14 cellular contexts compared by ENCODE assay signal in genomic region chr2:102667072-102667471, GRCh38. TPM values are rescaled to one million over a fixed set of nuclear protein-coding genes. Genes with fewer than 3 reads are reported as not detected.
"Had no signal": no experiment of that assay in that cellular context is flagged by ENCODE, and none has a peak within 500 bp of the region (broad histone marks: within the 10 kb centered on the region; RNA-seq: fewer than 3 reads in every experiment).

No MANE protein-coding gene starts in this region.

- ATAC-seq: left cardiac atrium; mucosa of descending colon; naive thymus-derived CD8-positive, alpha-beta T cell; right lobe of liver; stimulated activated memory B cell treated with anti-CD40 and anti-IgM and Interleukin-4, amounts not matched to agents 10 μg/mL and 1 μg/mL and 100 μg/mL, for 72 hours had no signal

- H3K4me1 Mint-ChIP-seq: immature natural killer cell had no signal

- H3K27ac Mint-ChIP-seq: activated naive CD4-positive, alpha-beta T cell treated with anti-CD3 and anti-CD28 coated beads for 36 hours; dendritic cell treated with granulocyte-macrophage colony-stimulating factor and Interleukin-4, amounts not matched to agents 40 ng/mL and 50 ng/mL, for 4 days; immature natural killer cell; naive thymus-derived CD8-positive, alpha-beta T cell; stimulated activated memory B cell treated with anti-CD40 and anti-IgM and Interleukin-4, amounts not matched to agents 10 μg/mL and 1 μg/mL and 100 μg/mL, for 72 hours had no signal

- H3K27ac ChIP-seq: right lobe of liver, spleen, tibial nerve had no signal

- DNase-seq: activated CD4-positive, alpha-beta T cell treated with anti-CD3 and anti-CD28 coated beads for 48 hours; activated naive CD4-positive, alpha-beta T cell treated with anti-CD3 and anti-CD28 coated beads for 36 hours; erythroblast; immature natural killer cell; left cardiac atrium; mucosa of descending colon; naive thymus-derived CD8-positive, alpha-beta T cell; posterior cingulate gyrus; right lobe of liver; spleen; stimulated activated CD4-positive, alpha-beta T cell treated with anti-CD3 and anti-CD28 coated beads, Interleukin-1b, Interleukin-23, amount 100 ng/mL, for 48 hours had no signal

- H3K36me3 Mint-ChIP-seq: immature natural killer cell; stimulated activated memory B cell treated with anti-CD40 and anti-IgM and Interleukin-4, amounts not matched to agents 10 μg/mL and 1 μg/mL and 100 μg/mL, for 72 hours had no signal

- H3K4me1 ChIP-seq: right lobe of liver, tibial nerve had no signal

- H3K36me3 ChIP-seq: right lobe of liver, spleen, tibial nerve had no signal

- H3K4me3 ChIP-seq: mucosa of descending colon, right lobe of liver, spleen, tibial nerve had no signal

- H3K4me3 Mint-ChIP-seq: activated naive CD4-positive, alpha-beta T cell treated with anti-CD3 and anti-CD28 coated beads for 36 hours; dendritic cell treated with granulocyte-macrophage colony-stimulating factor and Interleukin-4, amounts not matched to agents 40 ng/mL and 50 ng/mL, for 4 days; immature natural killer cell; naive thymus-derived CD8-positive, alpha-beta T cell; stimulated activated memory B cell treated with anti-CD40 and anti-IgM and Interleukin-4, amounts not matched to agents 10 μg/mL and 1 μg/mL and 100 μg/mL, for 72 hours had no signal

- H3K27me3 ChIP-seq: right lobe of liver, tibial nerve had no signal

- H3K9me3 ChIP-seq: mucosa of descending colon, right lobe of liver, spleen, tibial nerve had no signal

- H3K9me3 Mint-ChIP-seq: activated naive CD4-positive, alpha-beta T cell treated with anti-CD3 and anti-CD28 coated beads for 36 hours; dendritic cell treated with granulocyte-macrophage colony-stimulating factor and Interleukin-4, amounts not matched to agents 40 ng/mL and 50 ng/mL, for 4 days; immature natural killer cell; naive thymus-derived CD8-positive, alpha-beta T cell; stimulated activated memory B cell treated with anti-CD40 and anti-IgM and Interleukin-4, amounts not matched to agents 10 μg/mL and 1 μg/mL and 100 μg/mL, for 72 hours had no signal

RNA-seq across cellular contexts. Expression of gene SLC9A2, which starts 47.7 kb away (rescaled TPM):
- total RNA-seq: naive thymus-derived CD8-positive, alpha-beta T cell had no signal
- polyA plus RNA-seq: immature natural killer cell; naive thymus-derived CD8-positive, alpha-beta T cell had no signal
